In the genomic region with DNA sequence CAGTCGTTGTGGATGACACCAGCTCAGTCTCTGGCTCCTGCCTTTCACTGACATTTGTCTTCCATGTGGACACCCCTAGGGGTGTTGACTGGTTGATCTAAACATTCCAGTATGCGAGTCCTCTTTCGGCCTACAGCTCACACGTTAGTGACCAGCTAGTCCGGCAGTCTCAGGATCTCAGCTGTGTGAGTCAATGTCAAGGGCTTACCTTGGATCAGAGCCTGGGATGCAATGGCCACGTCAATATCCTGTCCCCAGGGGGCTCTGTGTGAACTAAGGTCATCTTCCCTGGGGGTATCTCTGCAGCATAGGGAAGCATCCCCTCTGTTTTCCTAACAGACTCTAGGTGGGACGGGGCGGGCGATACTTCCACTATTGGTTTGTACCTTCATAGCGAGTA, we compare ENCODE assay signal across 16 cellular contexts. TPM values are rescaled to one million over a fixed set of nuclear protein-coding genes. Genes with fewer than 3 reads are reported as not detected.
DNase-seq lines count a peak whose midpoint lies in the region; ATAC-seq and TF ChIP-seq lines count a peak whose summit lies in the region.
"Had no signal": no experiment of that assay in that cellular context is flagged by ENCODE, and none has a peak within 500 bp of the region (broad histone marks: within the 10 kb centered on the region; RNA-seq: fewer than 3 reads in every experiment).

No MANE protein-coding gene starts in this region.

- H3K27me3 ChIP-seq in PC-3 (ENCODE audit: low read length) (no peaks in the 10 kb centered on the region), prostate gland (replicated peaks; ENCODE audit: insufficient read depth) (no peaks in the 10 kb centered on the region)

- no peak for TF ChIP-seq POLR2A in prostate gland (IDR thresholded peaks at IDR 0.05)

- no peak overlapping the region for H3K4me3 ChIP-seq in PC-3 (ENCODE audit: low read length)
- H3K4me3 ChIP-seq in cardiac fibroblast (replicated peaks in 1 of 2; ENCODE audit: low read depth in 2 of 2, low read length in 2 of 2), result no peak overlapping the region
- H3K4me3 ChIP-seq in prostate gland, result no peak overlapping the region
- H3K4me3 ChIP-seq: GM23338 had no signal

- H3K27ac ChIP-seq in PC-3 (ENCODE audit: low read length), result peak overlapping the region; percentile 37; the same call in 1 of the 2 replicates
- H3K27ac ChIP-seq in substantia nigra (ENCODE audit: low read depth, low read length, poor library complexity, severe bottlenecking), result no peak overlapping the region
- H3K27ac ChIP-seq in prostate gland, result no peak overlapping the region

- H3K79me2 ChIP-seq in PC-3 (ENCODE audit: low read length), result no peaks in the 10 kb centered on the region

- peaks cover 10% of the 10 kb centered on the region for H3K4me1 ChIP-seq in PC-3 (ENCODE audit: insufficient read depth, low read length)
- H3K4me1 ChIP-seq in prostate gland (replicated peaks), result peaks cover 11% of the 10 kb centered on the region

- H3K9me3 ChIP-seq in PC-3 (ENCODE audit: low read length) (no peaks in the 10 kb centered on the region), prostate gland (no peaks in the 10 kb centered on the region)

- no peak for TF ChIP-seq CTCF in PC-3 (conservative IDR thresholded peaks at IDR 0.05; ENCODE audit: low read depth, low read length)
- no peak for TF ChIP-seq CTCF in cardiac fibroblast (IDR thresholded peaks at IDR 0.05; ENCODE audit: low read depth, low read length)
- no peak for TF ChIP-seq CTCF in prostate gland (IDR thresholded peaks at IDR 0.05)

- 84% methylated on average over 10 of the region's 10 CpGs for WGBS in prostate gland

- peak overlapping the region; percentile 56 for H3K4me2 ChIP-seq in PC-3 (ENCODE audit: low read length)
- H3K4me2 ChIP-seq: GM23338 had no signal

- H3K36me3 ChIP-seq in PC-3 (ENCODE audit: low read depth, low read length), result no peaks in the 10 kb centered on the region
- H3K36me3 ChIP-seq in prostate gland, result no peaks in the 10 kb centered on the region

- H2AFZ ChIP-seq in PC-3 (ENCODE audit: low read length), result peak overlapping the region; percentile 65
- H2AFZ ChIP-seq: GM23338 had no signal

- no peak overlapping the region for H3K9ac ChIP-seq in PC-3 (ENCODE audit: low read length)

- no TSS peak for BruUV-seq in PC-3 (replicated peaks; lab: Mats Ljungman, UMichigan)

- intact Hi-C loops in PC-3 (cut with micrococcal nuclease) (no loop called here), prostate gland (cut with DNase I) (no loop called here)

- DNase-seq in EL (peak; percentile 95), PC-3 (peak; percentile 61), cardiac fibroblast (ENCODE audit: low read depth in 2 of 2) (peak; percentile 62 to 95), non-pigmented ciliary epithelial cell (ENCODE audit: low read depth) (peak; percentile 51), substantia nigra (lab: John Stamatoyannopoulos, UW) (no peak), prostate gland (ENCODE audit: low spot score) (no peak), COLO829 (ENCODE audit: low spot score) (no peak)
- DNase-seq: activated CD4-positive, alpha-beta memory T cell treated with anti-CD3 and anti-CD28 coated beads, Interleukin-2, amount 10 ng/mL, durations not matched to agents 7 days and 5 days; activated effector memory CD4-positive, alpha-beta T cell treated with Interleukin-2 at 50 U/mL for 16 hours; naive thymus-derived CD4-positive, alpha-beta T cell; NCI-H187 treated with DMSO at 0.1 percent for 48 hours; NCI-H748 treated with DMSO at 0.1 percent for 48 hours; SHP77; stimulated activated naive CD4-positive, alpha-beta T cell treated with Interleukin-2 at 50 U/mL for 16 hours had no signal

- POLR2A ChIA-PET in PC-3 (lab: Charles Lee; ENCODE audit: unreplicated experiment), result interaction anchor here (0.5 kb wide), 1 partner anchor 16 kb away, joined by 3 read pairs; no protein-coding TSS in a partner anchor

- no peaks in the 10 kb centered on the region for H3K9me2 ChIP-seq in PC-3 (replicated peaks; ENCODE audit: low read length)

- H3F3A ChIP-seq in PC-3 (ENCODE audit: low read length, unreplicated experiment), result no peaks in the 10 kb centered on the region

- CTCF ChIA-PET in PC-3 (lab: Charles Lee), result no interaction called here

- ATAC-seq in PC-3, result peak; percentile 85
- no peak for ATAC-seq in esophagus mucosa
- ATAC-seq: GM23338; naive thymus-derived CD4-positive, alpha-beta T cell had no signal

- H4K20me1 ChIP-seq in PC-3 (ENCODE audit: low read length), result no peaks in the 10 kb centered on the region

RNA-seq across cellular contexts. Expression of a gene that starts 35.1 kb away (rescaled TPM):
- 354 and 377 TPM in 2 replicates for total RNA-seq in PC-3 (2014; rRNA removed)
- 392 TPM for total RNA-seq in esophagus mucosa
- total RNA-seq in prostate gland, result 100 to 1,000 TPM; 208 to 248 TPM

Comparison
In these comparisons a context has a peak if more than half of its experiments do, and no peak if none do; other contexts are left out.
1. DNase-seq: peak in EL (single experiment), PC-3 (single experiment), cardiac fibroblast (2 of 2) and non-pigmented ciliary epithelial cell (single experiment); none in substantia nigra (0 of 49), prostate gland (single experiment) and COLO829 (single experiment).